ENCODE assay signal across 8 cellular contexts in the genomic region with DNA sequence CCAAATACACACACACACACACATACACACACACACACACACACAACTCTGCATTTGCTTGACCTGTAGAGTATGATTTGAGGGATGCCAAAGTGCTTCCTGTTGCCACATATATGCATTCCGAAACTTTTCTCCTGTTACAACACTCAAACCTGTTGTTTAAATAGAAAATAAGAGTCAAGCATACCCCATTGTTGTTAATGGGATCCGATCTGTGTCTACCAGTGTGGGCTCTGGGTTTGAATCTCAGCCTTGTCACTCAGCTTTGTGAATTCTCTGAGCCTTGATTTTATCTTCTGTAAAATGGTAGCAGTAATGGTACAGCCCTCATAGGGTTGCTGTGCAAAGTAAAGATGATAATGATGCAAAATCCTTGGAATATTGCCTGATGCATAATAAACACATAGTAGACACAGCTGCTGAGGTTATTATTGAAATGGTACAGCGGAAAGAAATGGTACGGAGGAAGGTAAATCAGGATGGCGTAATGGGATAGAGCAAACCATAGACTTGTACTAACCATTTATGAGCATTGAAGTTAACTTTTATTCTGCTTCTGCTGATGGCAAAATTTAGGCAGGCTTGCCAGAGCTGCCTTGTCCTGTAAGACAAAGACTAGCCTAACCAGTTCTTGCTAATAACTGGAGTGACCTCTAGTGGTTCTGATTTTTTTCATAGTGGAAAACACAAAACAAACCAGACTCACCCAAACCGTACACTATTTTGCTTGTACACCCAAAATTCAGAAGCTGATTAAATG.
A peak's percentile ranks its signal among the peaks of the same experiment; 100 is the strongest.
DNase-seq lines count a peak whose midpoint lies in the region; ATAC-seq, FAIRE-seq and TF ChIP-seq lines count a peak whose summit lies in the region.

No MANE protein-coding gene starts in this region.

- peaks cover 18% of the 10 kb centered on the region for H3K4me1 ChIP-seq in adipocyte (ENCODE audit: control insufficient read depth, insufficient read depth, low read length)

- peak; percentile 27 for TF ChIP-seq CTCF in Calu3 (IDR thresholded peaks at IDR 0.05; ENCODE audit: unreplicated experiment)

- no peaks in the 10 kb centered on the region for H3K27me3 ChIP-seq in adipocyte (replicated peaks; ENCODE audit: control insufficient read depth, insufficient read depth, low read length)

- intact Hi-C loops in Calu3 (cut with micrococcal nuclease; ENCODE audit: unreplicated experiment) = loop anchor here (1.0 to 2.0 kb wide), 3 partner anchors 206 to 310 kb away; no protein-coding TSS in a partner anchor

- CTCF ChIA-PET in Calu3 (lab: Charles Lee) = interaction anchor here (0.5 to 1.3 kb wide), 4 partner anchors 9 to 313 kb away, joined by 3 to 8 read pairs (median 4); a partner anchor contains a TSS

- no peak overlapping the region for H3K4me3 Mint-ChIP-seq in Calu3 (ENCODE audit: low read depth, unreplicated experiment)
- no peak overlapping the region for H3K4me3 Mint-ChIP-seq in activated T-cell treated with anti-CD3 and anti-CD28 coated beads, Interleukin-2, amount 50 U/mL, for 4 hours

- FAIRE-seq in urothelium cell line (lab: Jason Lieb, UNC) = no peak

- no peaks in the 10 kb centered on the region for H3K27me3 Mint-ChIP-seq in Calu3 (ENCODE audit: unreplicated experiment)
- H3K27me3 Mint-ChIP-seq in activated T-cell treated with anti-CD3 and anti-CD28 coated beads, Interleukin-2, amount 50 U/mL, for 4 hours (ENCODE audit: low read depth) = peaks cover 15% of the 10 kb centered on the region

- no peak for ATAC-seq in activated T-cell treated with anti-CD3 and anti-CD28 coated beads, Interleukin-2, amount 50 U/mL, for 4 hours

- H3K4me3 ChIP-seq in adipocyte (ENCODE audit: low read length) = no peak overlapping the region

- peak; percentile 16 for DNase-seq in Calu3
- DNase-seq in LHCN-M2 (ENCODE audit: low read depth) = peak; percentile 66
- DNase-seq in adipocyte (ENCODE audit: low read depth) = peak; percentile 81
- peak; percentile 27 for DNase-seq in iPS-NIHi7 (ENCODE audit: extremely low spot score)
- DNase-seq in urothelium cell line (ENCODE audit: low spot score) = peak; percentile 30
- no peak for DNase-seq in cortex of kidney (lab: John Stamatoyannopoulos, UW)
- DNase-seq in activated T-cell treated with anti-CD3 and anti-CD28 coated beads, Interleukin-2, amount 50 U/mL, for 4 hours = no peak
- no peak for DNase-seq in SHP77 treated with DMSO at 0.1 percent for 48 hours (lab: John Stamatoyannopoulos, UW)

- H3K9me3 ChIP-seq in adipocyte (ENCODE audit: control insufficient read depth, low read length) = no peaks in the 10 kb centered on the region

- H3K9me3 Mint-ChIP-seq in Calu3 (ENCODE audit: low read depth, unreplicated experiment) = no peaks in the 10 kb centered on the region
- H3K9me3 Mint-ChIP-seq in activated T-cell treated with anti-CD3 and anti-CD28 coated beads, Interleukin-2, amount 50 U/mL, for 4 hours = no peaks in the 10 kb centered on the region

- H3K36me3 ChIP-seq in adipocyte (ENCODE audit: control insufficient read depth, insufficient read depth, low read length, severe bottlenecking) = no peaks in the 10 kb centered on the region

- peaks cover 27% of the 10 kb centered on the region for H3K4me1 Mint-ChIP-seq in Calu3 (ENCODE audit: low read depth, unreplicated experiment)
- H3K4me1 Mint-ChIP-seq in activated T-cell treated with anti-CD3 and anti-CD28 coated beads, Interleukin-2, amount 50 U/mL, for 4 hours (ENCODE audit: low read depth) = no peaks in the 10 kb centered on the region

- H3K9ac ChIP-seq in adipocyte (ENCODE audit: low read length) = peak overlapping the region; percentile 23

- no TSS peak for BruUV-seq in Calu3 (replicated peaks; lab: Mats Ljungman, UMichigan)

- H3K27ac Mint-ChIP-seq in Calu3 (ENCODE audit: unreplicated experiment) = no peak overlapping the region

- no peaks in the 10 kb centered on the region for H3K36me3 Mint-ChIP-seq in Calu3 (ENCODE audit: insufficient read depth, unreplicated experiment)
- no peaks in the 10 kb centered on the region for H3K36me3 Mint-ChIP-seq in activated T-cell treated with anti-CD3 and anti-CD28 coated beads, Interleukin-2, amount 50 U/mL, for 4 hours (ENCODE audit: insufficient read depth)

Comparison
In these comparisons a context has a peak if more than half of its experiments do, and no peak if none do; other contexts are left out.
1. DNase-seq: peak in Calu3 (single experiment), LHCN-M2 (single experiment), adipocyte (single experiment), iPS-NIHi7 (single experiment) and urothelium cell line (single experiment); none in cortex of kidney (single experiment), activated T-cell treated with anti-CD3 and anti-CD28 coated beads, Interleukin-2, amount 50 U/mL, for 4 hours (single experiment) and SHP77 treated with DMSO at 0.1 percent for 48 hours (single experiment).